1 cellular context compared by ENCODE assay signal in genomic region chr14:52852810-52853521, GRCh38.
TF ChIP-seq lines count a peak whose summit lies in the region.

No MANE protein-coding gene starts in this region.

TF ChIP-seq in K562, 482 proteins besides CTCF, POLR2A, EP300 and RAD21 (continued from another document and continues in another):
- no peak for TF ChIP-seq CREB3L1 (IDR thresholded peaks at IDR 0.05; ENCODE audit: borderline replicate concordance, low read depth)
- no peak for TF ChIP-seq CLOCK (CRISPR knock-in tag; IDR thresholded peaks at IDR 0.05; ENCODE audit: borderline replicate concordance)
- TF ChIP-seq SMAD4 (CRISPR knock-in tag; conservative IDR thresholded peaks at IDR 0.05): 0 out of 2 replicates have a peak, but pooled peaks have one; percentile 26
- TF ChIP-seq FOXP1 (CRISPR knock-in tag; IDR thresholded peaks at IDR 0.05): no peak
- no peak for TF ChIP-seq CREM (IDR thresholded peaks at IDR 0.05; ENCODE audit: low read depth)
- no peak for TF ChIP-seq CTCFL (IDR thresholded peaks at IDR 0.05; ENCODE audit: borderline replicate concordance, insufficient read depth, low read depth, low read length, poor library complexity, severe bottlenecking)
- no peak for TF ChIP-seq NFIX (CRISPR knock-in tag; IDR thresholded peaks at IDR 0.05; ENCODE audit: low read depth)
- TF ChIP-seq ZNF24 (IDR thresholded peaks at IDR 0.05): no peak
- no peak for TF ChIP-seq TCF7 (IDR thresholded peaks at IDR 0.05; ENCODE audit: borderline replicate concordance)
- no peak for TF ChIP-seq SREBF1 (IDR thresholded peaks at IDR 0.05; ENCODE audit: borderline replicate concordance, low read depth, low read length)
- no peak for TF ChIP-seq ZNF655 (CRISPR knock-in tag; IDR thresholded peaks at IDR 0.05)
- no peak for TF ChIP-seq SIRT6 (IDR thresholded peaks at IDR 0.05; ENCODE audit: low read depth, low read length)
- TF ChIP-seq FOXA3 (CRISPR knock-in tag; conservative IDR thresholded peaks at IDR 0.05 in 1 of 2, IDR thresholded peaks at IDR 0.05 in 1 of 2): no peak
- no peak for TF ChIP-seq ZKSCAN3 (CRISPR knock-in tag; IDR thresholded peaks at IDR 0.05)
- TF ChIP-seq E2F4 (CRISPR knock-in tag; IDR thresholded peaks at IDR 0.05; ENCODE audit: low read depth): no peak
- TF ChIP-seq MNT (conservative IDR thresholded peaks at IDR 0.05): no peak
- TF ChIP-seq IRF9 (tag; IDR thresholded peaks at IDR 0.05): no peak
- no peak for TF ChIP-seq RBM39 (optimal IDR thresholded peaks at IDR 0.05; ENCODE audit: low read depth, low read length)
- no peak for TF ChIP-seq MLLT1 (IDR thresholded peaks at IDR 0.05)
- TF ChIP-seq ZNF407 (IDR thresholded peaks at IDR 0.05; ENCODE audit: low read depth): no peak
- no peak for TF ChIP-seq HNRNPH1 (optimal IDR thresholded peaks at IDR 0.05; ENCODE audit: low read depth, low read length)
- TF ChIP-seq NR2C1 (IDR thresholded peaks at IDR 0.05): no peak
- TF ChIP-seq NR2C1 (tag; IDR thresholded peaks at IDR 0.05): no peak
- TF ChIP-seq CHCHD3 (CRISPR knock-in tag; IDR thresholded peaks at IDR 0.05): no peak
- no peak for TF ChIP-seq ZNF232 (CRISPR knock-in tag; IDR thresholded peaks at IDR 0.05)
- no peak for TF ChIP-seq ARID2 (IDR thresholded peaks at IDR 0.05)
- no peak for TF ChIP-seq FOXJ3 (CRISPR knock-in tag; IDR thresholded peaks at IDR 0.05)
- no peak for TF ChIP-seq ZBTB9 (CRISPR knock-in tag; IDR thresholded peaks at IDR 0.05)
- TF ChIP-seq ATF3 (IDR thresholded peaks at IDR 0.05): no peak
- TF ChIP-seq ATF3 (CRISPR knock-in tag; conservative IDR thresholded peaks at IDR 0.05): no peak
- TF ChIP-seq ZFP30 (CRISPR knock-in tag; IDR thresholded peaks at IDR 0.05; ENCODE audit: borderline replicate concordance): no peak
- peak; percentile 74 for TF ChIP-seq TEAD4 (IDR thresholded peaks at IDR 0.05; ENCODE audit: low read length)
- TF ChIP-seq TEAD4 (CRISPR knock-in tag; IDR thresholded peaks at IDR 0.05; ENCODE audit: borderline replicate concordance): no peak
- peak; percentile 37; the same call in 1 of the 2 replicates for TF ChIP-seq KLF16 (IDR thresholded peaks at IDR 0.05)
- no peak for TF ChIP-seq ZC3H8 (IDR thresholded peaks at IDR 0.05)
